In genomic region chr13:87355451-87355850, GRCh38 we compare ENCODE assay signal across 16 cellular contexts.
"Had no signal": no experiment of that assay in that cellular context is flagged by ENCODE, and none has a peak within 500 bp of the region (broad histone marks: within the 10 kb centered on the region; RNA-seq: fewer than 3 reads in every experiment).

No MANE protein-coding gene starts in this region.

- DNase-seq: heart left ventricle; hippocampal formation; kidney glomerular epithelial cell; mammary epithelial cell; naive thymus-derived CD4-positive, alpha-beta T cell; nephron progenitor cell; psoas muscle; retina; right lobe of liver; stimulated activated CD4-positive, alpha-beta T cell treated with anti-CD3 and anti-CD28 coated beads, Interleukin-4, amount 100 ng/mL, for 1 hour; stimulated activated CD8-positive, alpha-beta memory T cell treated with anti-CD3 and anti-CD28 coated beads, Interleukin-4, amount 100 ng/mL, for 48 hours; stimulated activated naive CD8-positive, alpha-beta T cell treated with anti-CD3 and anti-CD28 coated beads, Interleukin-15, Interleukin-2, amounts not matched to agents 100 U/mL and 50 U/mL, for 24 hours; thyroid gland had no signal

- H3K27ac ChIP-seq: foreskin keratinocyte, heart left ventricle, psoas muscle, right lobe of liver, suprapubic skin, thyroid gland, vagina had no signal
